Comparison of ENCODE assay signal across 38 cellular contexts in the genomic region with DNA sequence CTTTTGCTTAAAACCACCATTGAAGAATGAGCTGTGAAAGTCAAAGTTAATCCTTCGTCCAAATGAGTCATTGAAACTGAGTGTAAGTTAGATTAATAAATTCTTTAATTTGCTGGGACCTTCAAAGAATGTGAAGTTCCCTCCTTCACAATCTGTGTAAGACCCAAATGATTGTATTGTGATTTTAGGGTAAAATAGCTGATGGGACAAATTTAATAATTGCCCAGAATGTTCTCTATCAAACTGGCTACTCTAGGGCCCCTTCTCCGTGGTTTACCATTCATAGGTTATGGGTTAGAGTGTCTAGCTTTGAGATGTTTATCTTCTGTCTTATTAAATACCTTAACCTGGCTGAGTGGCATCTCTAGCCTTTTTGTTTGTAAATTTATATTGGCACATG. TPM values are rescaled to one million over a fixed set of nuclear protein-coding genes. Genes with fewer than 3 reads are reported as not detected.
"Had no signal": no experiment of that assay in that cellular context is flagged by ENCODE, and none has a peak within 500 bp of the region (broad histone marks: within the 10 kb centered on the region; RNA-seq: fewer than 3 reads in every experiment).

No MANE protein-coding gene starts in this region.

- H3K27ac ChIP-seq: adrenal gland, body of pancreas, brain microvascular endothelial cell, breast epithelium, coronary artery, WERI-Rb-1 had no signal

- H3K27me3 ChIP-seq: adrenal gland, body of pancreas, brain microvascular endothelial cell, breast epithelium had no signal

- H3K27ac Mint-ChIP-seq: activated CD4-positive, alpha-beta memory T cell treated with anti-CD3 and anti-CD28 coated beads for 36 hours; activated CD4-positive, alpha-beta T cell treated with anti-CD3 and anti-CD28 coated beads for 36 hours; activated CD8-positive, alpha-beta T cell treated with anti-CD3 and anti-CD28 coated beads for 36 hours; activated naive CD4-positive, alpha-beta T cell treated with anti-CD3 and anti-CD28 coated beads for 36 hours; activated naive CD4-positive, alpha-beta T cell treated with anti-CD3 and anti-CD28 coated beads, Interleukin-2, amount 50 U/mL, for 72 hours; activated naive CD8-positive, alpha-beta T cell treated with anti-CD3 and anti-CD28 coated beads for 36 hours; activated T-cell treated with anti-CD3 and anti-CD28 coated beads, Interleukin-2, amount 50 U/mL, for 72 hours; activated T-helper 1 cell treated with anti-CD3 and anti-CD28 coated beads, Interleukin-12 subunit alpha, Interleukin-12 subunit beta, Interleukin-2, Interleukin-4 antibody, amounts not matched to agents 30 ng/mL and 10 ng/mL and 1 ng/mL, durations not matched to agents 14 hours and 24 hours and 36 hours; activated T-helper 17 cell treated with anti-CD3 and anti-CD28 coated beads, Interleukin-2, amount 50 U/mL, for 72 hours; T-helper 2 cell treated with Interferon-gamma antibody and Interleukin-4, amounts not matched to agents 5 μg/mL and 100 μg/mL, for 36 hours; WTC11 had no signal

- FAIRE-seq: astrocyte, colon had no signal

- H3K36me3 Mint-ChIP-seq: WTC11 had no signal

- H3K4me3 ChIP-seq: adrenal gland, body of pancreas, breast epithelium, coronary artery had no signal

- DNase-seq: activated CD4-positive, alpha-beta memory T cell treated with anti-CD3 and anti-CD28 coated beads for 36 hours; activated CD4-positive, alpha-beta T cell treated with anti-CD3 and anti-CD28 coated beads for 1 hour; activated CD4-positive, alpha-beta T cell treated with anti-CD3 and anti-CD28 coated beads for 36 hours; activated CD4-positive, alpha-beta T cell treated with anti-CD3 and anti-CD28 coated beads for 48 hours; activated CD4-positive, alpha-beta T cell treated with anti-CD3 and anti-CD28 coated beads, Interleukin-2, amount 50 U/mL, for 1 hour; activated CD4-positive, alpha-beta T cell treated with anti-CD3 and anti-CD28 coated beads, Interleukin-2, amount 50 U/mL, for 4 hours; activated CD4-positive, CD25-positive, alpha-beta regulatory T cell; activated CD8-positive, alpha-beta memory T cell treated with anti-CD3 and anti-CD28 coated beads, Interleukin-2, amount 50 U/mL, for 4 hours; activated CD8-positive, alpha-beta T cell treated with anti-CD3 and anti-CD28 coated beads for 36 hours; activated effector memory CD4-positive, alpha-beta T cell treated with anti-CD3 and anti-CD28 coated beads, Interleukin-2, amount 50 U/mL, for 16 hours; activated gamma-delta T cell treated with Interleukin-2 at 50 U/mL for 16 hours; activated naive CD4-positive, alpha-beta T cell; activated naive CD4-positive, alpha-beta T cell treated with anti-CD3 and anti-CD28 coated beads for 36 hours; activated naive CD4-positive, alpha-beta T cell treated with anti-CD3 and anti-CD28 coated beads, Interleukin-2, amount 50 U/mL, for 16 hours; activated naive CD8-positive, alpha-beta T cell treated with anti-CD3 and anti-CD28 coated beads for 36 hours; activated T-cell treated with anti-CD3 and anti-CD28 coated beads for 4 hours; activated T-cell treated with anti-CD3 and anti-CD28 coated beads, Interleukin-2, amount 50 U/mL, for 1 hour; activated T-cell treated with anti-CD3 and anti-CD28 coated beads, Interleukin-2, amount 50 U/mL, for 4 hours; activated T-cell treated with anti-CD3 and anti-CD28 coated beads, Interleukin-2, amount 50 U/mL, for 72 hours; adrenal gland; amniotic stem cell; aorta; body of pancreas; brain microvascular endothelial cell; central memory CD4-positive, alpha-beta T cell; T-helper 2 cell; T-helper 9 cell; WERI-Rb-1 had no signal

- ATAC-seq: activated CD4-positive, alpha-beta T cell treated with anti-CD3 and anti-CD28 coated beads for 36 hours; activated CD4-positive, CD25-positive, alpha-beta regulatory T cell treated with anti-CD3 and anti-CD28 coated beads, Interleukin-2, amount 50 U/mL, for 24 hours; activated CD8-positive, alpha-beta T cell treated with anti-CD3 and anti-CD28 coated beads for 36 hours; activated naive CD4-positive, alpha-beta T cell treated with anti-CD3 and anti-CD28 coated beads, Interleukin-2, amount 50 U/mL, for 72 hours; activated T-cell treated with anti-CD3 and anti-CD28 coated beads, Interleukin-2, amount 50 U/mL, for 4 hours; activated T-cell treated with anti-CD3 and anti-CD28 coated beads, Interleukin-2, amount 50 U/mL, for 72 hours; activated T-helper 17 cell treated with anti-CD3 and anti-CD28 coated beads, Interleukin-2, amount 50 U/mL, for 72 hours; body of pancreas; WTC11 had no signal

- H3K4me3 Mint-ChIP-seq: activated CD4-positive, alpha-beta memory T cell treated with anti-CD3 and anti-CD28 coated beads for 36 hours; activated CD4-positive, alpha-beta T cell treated with anti-CD3 and anti-CD28 coated beads for 36 hours; activated CD8-positive, alpha-beta T cell treated with anti-CD3 and anti-CD28 coated beads for 36 hours; activated naive CD4-positive, alpha-beta T cell treated with anti-CD3 and anti-CD28 coated beads for 36 hours; activated naive CD8-positive, alpha-beta T cell treated with anti-CD3 and anti-CD28 coated beads for 36 hours; activated T-cell treated with anti-CD3 and anti-CD28 coated beads, Interleukin-2, amount 50 U/mL, for 4 hours; activated T-cell treated with anti-CD3 and anti-CD28 coated beads, Interleukin-2, amount 50 U/mL, for 72 hours; activated T-helper 1 cell treated with anti-CD3 and anti-CD28 coated beads, Interleukin-12 subunit alpha, Interleukin-12 subunit beta, Interleukin-2, Interleukin-4 antibody, amounts not matched to agents 30 ng/mL and 10 ng/mL and 1 ng/mL, durations not matched to agents 14 hours and 24 hours and 36 hours; activated T-helper 17 cell treated with anti-CD3 and anti-CD28 coated beads, Interleukin-2, amount 50 U/mL, for 72 hours; T-helper 2 cell treated with Interferon-gamma antibody and Interleukin-4, amounts not matched to agents 5 μg/mL and 100 μg/mL, for 36 hours; WTC11 had no signal

- H3K27me3 Mint-ChIP-seq: activated CD4-positive, alpha-beta memory T cell treated with anti-CD3 and anti-CD28 coated beads for 36 hours; activated CD4-positive, alpha-beta T cell treated with anti-CD3 and anti-CD28 coated beads for 36 hours; activated CD8-positive, alpha-beta T cell treated with anti-CD3 and anti-CD28 coated beads for 36 hours; activated naive CD8-positive, alpha-beta T cell treated with anti-CD3 and anti-CD28 coated beads for 36 hours; activated T-helper 17 cell treated with anti-CD3 and anti-CD28 coated beads, Interleukin-2, amount 50 U/mL, for 72 hours had no signal

- H3K9me3 ChIP-seq: adrenal gland, body of pancreas, breast epithelium had no signal

- H3K36me3 ChIP-seq: adrenal gland, brain microvascular endothelial cell, breast epithelium, WERI-Rb-1 had no signal

- H3K4me1 Mint-ChIP-seq: activated CD4-positive, alpha-beta T cell treated with anti-CD3 and anti-CD28 coated beads for 36 hours; activated naive CD8-positive, alpha-beta T cell treated with anti-CD3 and anti-CD28 coated beads for 36 hours; activated T-helper 17 cell treated with anti-CD3 and anti-CD28 coated beads, Interleukin-2, amount 50 U/mL, for 72 hours; WTC11 had no signal

- H3K4me1 ChIP-seq: breast epithelium had no signal

- H3K9me3 Mint-ChIP-seq: activated CD4-positive, alpha-beta memory T cell treated with anti-CD3 and anti-CD28 coated beads for 36 hours; activated CD8-positive, alpha-beta T cell treated with anti-CD3 and anti-CD28 coated beads for 36 hours; activated naive CD4-positive, alpha-beta T cell treated with anti-CD3 and anti-CD28 coated beads for 36 hours; activated naive CD4-positive, alpha-beta T cell treated with anti-CD3 and anti-CD28 coated beads, Interleukin-2, amount 50 U/mL, for 72 hours; activated naive CD8-positive, alpha-beta T cell treated with anti-CD3 and anti-CD28 coated beads for 36 hours; activated T-cell treated with anti-CD3 and anti-CD28 coated beads, Interleukin-2, amount 50 U/mL, for 4 hours; activated T-cell treated with anti-CD3 and anti-CD28 coated beads, Interleukin-2, amount 50 U/mL, for 72 hours; activated T-helper 1 cell treated with anti-CD3 and anti-CD28 coated beads, Interleukin-12 subunit alpha, Interleukin-12 subunit beta, Interleukin-2, Interleukin-4 antibody, amounts not matched to agents 30 ng/mL and 10 ng/mL and 1 ng/mL, durations not matched to agents 14 hours and 24 hours and 36 hours; activated T-helper 17 cell treated with anti-CD3 and anti-CD28 coated beads, Interleukin-2, amount 50 U/mL, for 72 hours; T-helper 2 cell treated with Interferon-gamma antibody and Interleukin-4, amounts not matched to agents 5 μg/mL and 100 μg/mL, for 36 hours; WTC11 had no signal

RNA-seq across cellular contexts. Expression of gene SLC45A2, which starts 46.6 kb away (rescaled TPM):
- total RNA-seq: activated CD4-positive, alpha-beta memory T cell treated with anti-CD3 and anti-CD28 coated beads for 36 hours; activated CD4-positive, alpha-beta T cell treated with anti-CD3 and anti-CD28 coated beads for 36 hours; activated CD8-positive, alpha-beta T cell treated with anti-CD3 and anti-CD28 coated beads for 36 hours; activated naive CD4-positive, alpha-beta T cell treated with anti-CD3 and anti-CD28 coated beads for 36 hours; activated naive CD8-positive, alpha-beta T cell treated with anti-CD3 and anti-CD28 coated beads for 36 hours; activated T-cell treated with anti-CD3 and anti-CD28 coated beads, Interleukin-2, amount 50 U/mL, for 4 hours; activated T-cell treated with anti-CD3 and anti-CD28 coated beads, Interleukin-2, amount 50 U/mL, for 72 hours; activated T-helper 17 cell treated with anti-CD3 and anti-CD28 coated beads, Interleukin-2, amount 50 U/mL, for 72 hours; adrenal gland; body of pancreas; breast epithelium; WTC11 had no signal
- polyA plus RNA-seq: aorta had no signal
